ENCODE assay signal across 21 cellular contexts in genomic region chr16:25217119-25217511, GRCh38. TPM values are rescaled to one million over a fixed set of nuclear protein-coding genes. Genes with fewer than 3 reads are reported as not detected.
"Had no signal": no experiment of that assay in that cellular context is flagged by ENCODE, and none has a peak within 500 bp of the region (broad histone marks: within the 10 kb centered on the region; RNA-seq: fewer than 3 reads in every experiment).

No MANE protein-coding gene starts in this region.

- H3K9me3 ChIP-seq: SK-N-SH had no signal

- H3K9ac ChIP-seq: KMS-11, SK-N-SH had no signal

- DNase-seq: IMR-90, Kasumi-1, MM.1S, NCI-H1092 treated with DMSO at 0.1 percent for 48 hours, NCI-H1436, NCI-H187, NCI-H2029, NCI-H2081 treated with DMSO at 0.1 percent for 48 hours, NCI-H2171, NCI-H226, NCI-H446, NCI-H510A, NCI-H524 treated with DMSO at 0.1 percent for 48 hours, NCI-H69, NCI-H774, SHP77, SK-N-SH had no signal

- H3K4me2 ChIP-seq: KMS-11, SK-N-SH had no signal

- H3K27ac ChIP-seq: KMS-11, RWPE1 had no signal

RNA-seq across cellular contexts. Expression of gene AQP8, which starts 0.4 kb away (rescaled TPM):
- total RNA-seq: HT-29, IMR-90, SK-MEL-5 had no signal
- polyA plus RNA-seq: IMR-90 had no signal
